8 cellular contexts compared by ENCODE assay signal in the genomic region with DNA sequence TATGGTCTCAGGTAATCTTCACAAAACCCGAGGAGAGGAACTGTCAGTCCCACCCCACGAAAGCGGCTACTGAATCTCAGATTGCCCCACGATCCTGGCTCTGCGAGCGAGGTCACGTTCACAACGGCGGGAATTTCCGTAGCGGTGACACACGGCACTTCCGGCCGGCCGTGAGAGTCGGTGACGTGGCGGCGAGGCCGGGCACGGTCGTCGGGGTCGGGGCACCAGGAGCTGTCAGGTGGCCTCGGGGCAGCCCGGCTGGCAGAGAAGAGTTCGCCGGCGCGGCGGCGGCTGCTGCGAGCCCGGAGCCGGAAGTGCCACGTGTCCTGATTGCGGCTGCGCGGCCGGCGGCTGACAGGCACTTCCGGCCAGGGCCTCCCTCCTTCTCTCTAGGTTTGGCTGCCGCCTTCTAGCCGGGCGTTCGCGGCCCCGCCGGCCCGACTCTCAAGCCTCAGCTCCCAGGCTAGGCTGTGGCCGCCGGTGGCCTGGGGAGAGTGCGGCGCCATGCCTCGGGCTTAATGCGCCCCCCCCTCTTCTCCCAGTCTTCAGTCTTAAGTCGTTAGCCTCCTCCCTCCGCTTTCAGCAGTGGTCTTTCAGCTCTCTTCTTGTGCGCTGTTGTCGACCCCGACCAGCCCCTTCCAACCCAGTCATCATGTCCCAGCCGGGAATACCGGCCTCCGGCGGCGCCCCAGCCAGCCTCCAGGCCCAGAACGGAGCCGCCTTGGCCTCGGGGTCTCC. TPM values are rescaled to one million over a fixed set of nuclear protein-coding genes. Genes with fewer than 3 reads are reported as not detected.
DNase-seq lines count a peak whose midpoint lies in the region; ATAC-seq and TF ChIP-seq lines count a peak whose summit lies in the region.

TSS of gene SEC24A (plus strand) at position 361 of the 738 bp plus-strand sequence. CDS start at position 653, 292 bp downstream.

- peaks cover 0 to 22% of the 10 kb centered on the region in 2 donors for H3K36me3 Mint-ChIP-seq in CD4-positive, alpha-beta memory T cell

- H3K9me3 ChIP-seq in CD4-positive, alpha-beta memory T cell (ENCODE audit: control insufficient read depth in 1 of 2, low read length in 2 of 2), result no peaks in the 10 kb centered on the region
- no peaks in the 10 kb centered on the region for H3K9me3 ChIP-seq in lung (ENCODE audit: control insufficient read depth in 2 of 2, insufficient read depth in 1 of 2, low read length in 1 of 2)

- H3K4me3 ChIP-seq in CD4-positive, alpha-beta memory T cell (ENCODE audit: low read length in 2 of 2), result peak within 1 kb of the TSS; percentile 94 to 96
- peak within 1 kb of the TSS; percentile 82 for H3K4me3 ChIP-seq in lung

- CTCF ChIA-PET in CD4-positive, alpha-beta memory T cell (lab: Charles Lee; ENCODE audit: partially characterized antibody), result interaction anchor here (0.9 to 1.3 kb wide), 2 partner anchors 18 to 423 kb away, joined by 3 read pairs; partner anchors contain the start of gene PPP2CA

- H3K27me3 ChIP-seq in CD4-positive, alpha-beta memory T cell (ENCODE audit: insufficient read depth, low read length), result no peaks in the 10 kb centered on the region
- no peaks in the 10 kb centered on the region for H3K27me3 ChIP-seq in lung (ENCODE audit: control insufficient read depth, insufficient read depth)

- WGBS in lung, 2 donors, result 0 to 1% methylated on average over 68 to 69 of the region's 69 CpGs

- peaks cover 16 to 33% (median 23%) of the 10 kb centered on the region in 4 donors for H3K4me1 Mint-ChIP-seq in CD4-positive, alpha-beta memory T cell

- peak within 1 kb of the TSS; percentile 89 to 100 (median 97) for H3K4me3 Mint-ChIP-seq in CD4-positive, alpha-beta memory T cell

- peak; percentile 88 to 93 (median 90) for DNase-seq in CD4-positive, alpha-beta memory T cell
- DNase-seq in HK-2 (ENCODE audit: unreplicated experiment) (peak; percentile 89), NK-92 (lab: John Stamatoyannopoulos, UW; ENCODE audit: unreplicated experiment) (peak; percentile 58), lung (ENCODE audit: low spot score) (peak; percentile 84)
- peak; percentile 91 for DNase-seq in activated CD8-positive, alpha-beta memory T cell treated with anti-CD3 and anti-CD28 coated beads for 24 hours
- peak; percentile 85 for DNase-seq in effector CD4-positive, alpha-beta T cell
- DNase-seq in stimulated activated CD4-positive, alpha-beta T cell treated with anti-CD3 and anti-CD28 coated beads, TNF-alpha, amount 100 ng/mL, for 4 hours (ENCODE audit: low read depth in 3 of 3), result peak; percentile 72 to 80 (median 77)

- POLR2A ChIA-PET in CD4-positive, alpha-beta memory T cell (lab: Charles Lee; ENCODE audit: partially characterized antibody), result interaction anchor here (0.6 to 3.4 kb wide), 10 partner anchors 10 to 1597 kb away, joined by 3 to 33 read pairs (median 4); partner anchors contain the start of genes HSPA4, PCBD2, PPP2CA and SAR1B

- peaks cover 23% of the 10 kb centered on the region for H3K4me1 ChIP-seq in CD4-positive, alpha-beta memory T cell (ENCODE audit: insufficient read depth, low read length)
- H3K4me1 ChIP-seq in lung (ENCODE audit: control insufficient read depth in 2 of 2, insufficient read depth in 2 of 2, low read length in 2 of 2), result peaks cover 0 to 5% of the 10 kb centered on the region in 2 donors

- H3K27ac ChIP-seq in CD4-positive, alpha-beta memory T cell (ENCODE audit: low read depth, low read length), result peak within 1 kb of the TSS; percentile 99
- H3K27ac ChIP-seq in lung (ENCODE audit: low read depth in 1 of 2, low read length in 1 of 2), result peak within 1 kb of the TSS; percentile 96 to 97

- no peak for TF ChIP-seq CTCF in lung (IDR thresholded peaks at IDR 0.05; ENCODE audit: control extremely low read depth, extremely low read depth)

- peak within 1 kb of the TSS; percentile 96 to 100 (median 99) for H3K27ac Mint-ChIP-seq in CD4-positive, alpha-beta memory T cell

- H3K27me3 Mint-ChIP-seq in CD4-positive, alpha-beta memory T cell, result no peaks in the 10 kb centered on the region

- H3K36me3 ChIP-seq in CD4-positive, alpha-beta memory T cell (ENCODE audit: insufficient read depth, low read length), result no peaks in the 10 kb centered on the region
- no peaks in the 10 kb centered on the region for H3K36me3 ChIP-seq in lung (ENCODE audit: control insufficient read depth in 2 of 2, insufficient read depth in 2 of 2, low read length in 2 of 2)

- intact Hi-C loops in CD4-positive, alpha-beta memory T cell (cut with micrococcal nuclease), result loop anchor here (1.0 kb wide), 4 partner anchors 16 to 422 kb away; partner anchors contain the start of genes CAMLG, PPP2CA, SAR1B and UBE2B

- H3K9me3 Mint-ChIP-seq in CD4-positive, alpha-beta memory T cell, result no peaks in the 10 kb centered on the region

- ATAC-seq in GM19452 (IDR thresholded peaks at IDR 0.05; ENCODE audit: unreplicated experiment) (peak; percentile 77), lung (ENCODE audit: insufficient read depth, low FRiP score) (peak; percentile 91)

RNA-seq across cellular contexts. Expression of gene SEC24A, which starts in this region (rescaled TPM):
- 10 to 100 TPM; 16.1 to 16.6 TPM for total RNA-seq in CD4-positive, alpha-beta memory T cell
- polyA plus RNA-seq in CD4-positive, alpha-beta memory T cell, result 1 to 10 TPM; 7.5 to 8.6 TPM
- 10 to 100 TPM; 17.9 to 23.8 TPM for total RNA-seq in lung
- 10 to 100 TPM in 1 of 2 donors, 1 to 10 TPM in 1; 3.3 to 11.8 TPM for polyA plus RNA-seq in lung

Comparison
In these comparisons a context has a peak if more than half of its experiments do, and no peak if none do; other contexts are left out.
1. Peak in every context shown above with its lines: DNase-seq, ATAC-seq, H3K4me3 ChIP-seq and H3K27ac ChIP-seq.